ENCODE assay signal across 8 cellular contexts in the genomic region with DNA sequence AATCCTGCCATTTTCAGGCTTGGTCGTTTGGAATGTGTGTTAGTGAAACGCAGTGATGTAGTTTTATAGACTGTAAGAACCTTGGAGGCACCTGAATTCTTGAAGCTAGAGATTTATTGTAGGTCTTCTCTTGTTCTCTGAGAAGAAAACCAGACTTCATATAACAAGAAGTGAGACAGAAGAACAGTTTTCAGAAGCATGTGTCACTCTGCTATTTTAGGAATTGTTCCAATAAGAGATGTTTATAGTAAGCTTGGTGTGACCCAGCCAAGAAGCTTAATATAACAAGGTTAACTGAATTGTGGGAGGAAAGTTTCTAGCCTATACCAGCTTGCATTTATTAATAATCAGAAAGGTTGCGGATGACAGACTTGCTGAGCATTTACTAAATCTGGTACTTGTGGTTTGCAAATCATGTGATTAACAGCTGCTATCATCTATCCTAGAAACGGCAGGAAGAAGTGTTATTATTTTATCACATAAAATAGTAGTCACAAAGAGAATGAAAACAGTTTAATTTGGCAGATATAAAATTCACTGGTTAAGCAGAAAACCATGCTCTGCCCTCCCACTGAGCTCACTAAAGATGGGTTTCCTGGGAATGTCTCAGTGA. TPM values are rescaled to one million over a fixed set of nuclear protein-coding genes. Genes with fewer than 3 reads are reported as not detected.
DNase-seq lines count a peak whose midpoint lies in the region; ATAC-seq, FAIRE-seq and TF ChIP-seq lines count a peak whose summit lies in the region.

No MANE protein-coding gene starts in this region.

- H3K79me2 ChIP-seq in H1 (ENCODE audit: control insufficient read depth in 1 of 2, insufficient read depth in 2 of 2, low read length in 2 of 2), result no peaks in the 10 kb centered on the region

- no TSS peak for BruUV-seq in IMR-90 (replicated peaks; lab: Mats Ljungman, UMichigan)

- H3K36me3 ChIP-seq in IMR-90 (ENCODE audit: control insufficient read depth, insufficient read depth, low read length), result no peaks in the 10 kb centered on the region
- H3K36me3 ChIP-seq in H1 (ENCODE audit: control insufficient read depth in 2 of 4, insufficient read depth in 4 of 4, low read length in 3 of 4), result no peaks in the 10 kb centered on the region
- H3K36me3 ChIP-seq in thoracic aorta, result no peaks in the 10 kb centered on the region
- H3K36me3 ChIP-seq in WERI-Rb-1, result no peaks in the 10 kb centered on the region

- no peak overlapping the region for H3K4me3 ChIP-seq in IMR-90 (ENCODE audit: insufficient read depth, low read depth, low read length)
- H3K4me3 ChIP-seq in H1 (ENCODE audit: extremely low read depth in 1 of 4, insufficient read depth in 2 of 4, low read depth in 3 of 4, low read length in 4 of 4), result no peak overlapping the region
- peak overlapping the region; percentile 37 for H3K4me3 ChIP-seq in thoracic aorta
- no peak overlapping the region for H3K4me3 ChIP-seq in WERI-Rb-1 (ENCODE audit: low read depth, low read length)

- peak; percentile 87 for ATAC-seq in GM21529 (IDR thresholded peaks at IDR 0.05; ENCODE audit: unreplicated experiment)
- peak; percentile 85 for ATAC-seq in IMR-90 (ENCODE audit: low read depth)
- ATAC-seq in thoracic aorta (ENCODE audit: insufficient number of reproducible peaks, low FRiP score, low read depth), result peak; percentile 37

- no peak overlapping the region for H2AFZ ChIP-seq in IMR-90 (replicated peaks; ENCODE audit: low read length, poor library complexity)
- 0 out of 2 replicates have a peak overlapping the region, but pooled peaks have one; percentile 18 for H2AFZ ChIP-seq in H1 (ENCODE audit: low read length)

- no peaks in the 10 kb centered on the region for H3K23me2 ChIP-seq in H1 (ENCODE audit: low read depth, low read length)

- H3K56ac ChIP-seq in IMR-90 (ENCODE audit: extremely low read depth, insufficient read depth, low read length) (no peak overlapping the region; the same call in 1 of the 2 replicates), H1 (replicated peaks; ENCODE audit: insufficient read length, low read depth, low read length) (no peak overlapping the region)

- no peak for TF ChIP-seq RAD21 in IMR-90 (IDR thresholded peaks at IDR 0.05; ENCODE audit: low read length)
- no peak for TF ChIP-seq RAD21 in H1 (IDR thresholded peaks at IDR 0.05 in 1 of 2, conservative IDR thresholded peaks at IDR 0.05 in 1 of 2; ENCODE audit: low read depth in 2 of 2, low read length in 2 of 2)

- no peak overlapping the region for H2AK9ac ChIP-seq in IMR-90 (replicated peaks; ENCODE audit: low read depth, low read length, poor library complexity)

- H3K27ac ChIP-seq in IMR-90 (ENCODE audit: insufficient read depth, low read length), result no peak overlapping the region
- no peak overlapping the region for H3K27ac ChIP-seq in H1 (ENCODE audit: low read depth, low read length)
- peak overlapping the region; percentile 19 to 55 for H3K27ac ChIP-seq in thoracic aorta
- H3K27ac ChIP-seq in WERI-Rb-1, result no peak overlapping the region

- CTCF ChIA-PET in IMR-90 (lab: Yijun Ruan, JAX), result interaction anchor here (0.5 to 0.9 kb wide), 4 partner anchors 11 to 391 kb away, joined by 3 to 5 read pairs (median 3); no protein-coding TSS in a partner anchor
- CTCF ChIA-PET in H1 (lab: Charles Lee; ENCODE audit: partially characterized antibody), result interaction anchor here (0.9 to 1.8 kb wide), 6 partner anchors 11 to 137 kb away, joined by 3 to 10 read pairs (median 4); no protein-coding TSS in a partner anchor

- peaks cover 3% of the 10 kb centered on the region; the same call in 1 of the 2 replicates for H4K20me1 ChIP-seq in IMR-90 (ENCODE audit: insufficient read depth, low read length)
- H4K20me1 ChIP-seq in H1 (replicated peaks in 1 of 2; ENCODE audit: control insufficient read depth in 1 of 2, insufficient read depth in 2 of 2, low read length in 2 of 2), result no peaks in the 10 kb centered on the region

- H4K5ac ChIP-seq in IMR-90 (ENCODE audit: low read depth, low read length), result no peak overlapping the region
- H4K5ac ChIP-seq in H1 (ENCODE audit: insufficient read length, low read depth, low read length), result no peak overlapping the region

- peak overlapping the region; percentile 37 for H2BK5ac ChIP-seq in IMR-90 (ENCODE audit: low read depth, low read length, poor library complexity, severe bottlenecking)
- no peak overlapping the region for H2BK5ac ChIP-seq in H1 (ENCODE audit: low read depth, low read length)

- POLR2A ChIA-PET in IMR-90 (lab: Charles Lee; ENCODE audit: unreplicated experiment), result no interaction called here
- POLR2A ChIA-PET in H1 (lab: Charles Lee; ENCODE audit: partially characterized antibody), result no interaction called here

- H3K4me2 ChIP-seq in IMR-90 (ENCODE audit: low read depth, low read length) (peak overlapping the region; percentile 84), H1 (ENCODE audit: insufficient read depth in 1 of 2, low read depth in 2 of 2, low read length in 2 of 2) (no peak overlapping the region)

- H3K4me1 ChIP-seq in IMR-90 (ENCODE audit: control insufficient read depth, insufficient read depth, low read length) (peaks cover 4% of the 10 kb centered on the region; the same call in 1 of the 2 replicates), H1 (replicated peaks in 1 of 4; ENCODE audit: control insufficient read depth in 3 of 4, insufficient read depth in 4 of 4, low read length in 3 of 4) (0 out of 7 replicates have a peak, but pooled peaks cover 0 to 2% (median 0%) of the 10 kb centered on the region in 4 experiments), thoracic aorta (ENCODE audit: control insufficient read depth in 1 of 2, low read depth in 2 of 2) (peaks cover 9 to 16% of the 10 kb centered on the region in 2 donors)

- peak overlapping the region; percentile 82; the same call in 1 of the 2 replicates for H3K23ac ChIP-seq in IMR-90 (ENCODE audit: low read depth, low read length)
- no peak overlapping the region for H3K23ac ChIP-seq in H1 (ENCODE audit: insufficient read length)

- TF ChIP-seq POLR2A in GM12891 (IDR thresholded peaks at IDR 0.05; ENCODE audit: low read depth, low read length) (no peak), IMR-90 (IDR thresholded peaks at IDR 0.05; ENCODE audit: low read depth, low read length) (no peak), H1 (IDR thresholded peaks at IDR 0.05; ENCODE audit: control extremely low read depth in 1 of 2, low read depth in 2 of 2, low read length in 2 of 2) (no peak)

- H3K4ac ChIP-seq in IMR-90 (ENCODE audit: low read depth, low read length) (peak overlapping the region; percentile 22; the same call in 1 of the 2 replicates), H1 (replicated peaks; ENCODE audit: insufficient read length, low read depth, low read length) (no peak overlapping the region)

- FAIRE-seq in GM12891 (lab: Jason Lieb, UNC) (peak; percentile 82), H1 (lab: Jason Lieb, UNC) (no peak)

- in situ Hi-C loops in IMR-90 (cut with MboI; ENCODE audit: low sequenced_read_pairs), result loop anchor here (10.0 to 25.0 kb wide), 2 partner anchors 397 to 1039 kb away; no protein-coding TSS in a partner anchor

- intact Hi-C loops in IMR-90 (cut with micrococcal nuclease), result no loop called here

- H3K79me1 ChIP-seq in IMR-90 (ENCODE audit: low read depth in 1 of 2, low read length in 2 of 2) (no peaks in the 10 kb centered on the region), H1 (ENCODE audit: low read depth, low read length) (no peaks in the 10 kb centered on the region)

- H3K18ac ChIP-seq in IMR-90 (ENCODE audit: low read depth, low read length) (no peak overlapping the region), H1 (ENCODE audit: extremely low read depth, low read length) (no peak overlapping the region)

- H2BK120ac ChIP-seq in IMR-90 (ENCODE audit: low read depth, low read length) (0 out of 2 replicates have a peak overlapping the region, but pooled peaks have one; percentile 55), H1 (replicated peaks; ENCODE audit: low read depth, low read length) (no peak overlapping the region)

- TF ChIP-seq CTCF in IMR-90 (conservative IDR thresholded peaks at IDR 0.05; ENCODE audit: low read depth, low read length), result no peak
- no peak for TF ChIP-seq CTCF in H1 (IDR thresholded peaks at IDR 0.05; ENCODE audit: control extremely low read depth in 1 of 3, insufficient read depth in 1 of 3, low read depth in 1 of 3, low read length in 3 of 3)
- no peak for TF ChIP-seq CTCF in thoracic aorta (IDR thresholded peaks at IDR 0.05)
- no peak for TF ChIP-seq CTCF in WERI-Rb-1 (IDR thresholded peaks at IDR 0.05; ENCODE audit: low read depth, low read length)

- H3K14ac ChIP-seq in IMR-90 (replicated peaks; ENCODE audit: low read depth, low read length) (0 out of 2 replicates have a peak overlapping the region, but pooled peaks have one; percentile 32), H1 (ENCODE audit: insufficient read length) (no peak overlapping the region)

- DNase-seq in GM12891 (ENCODE audit: insufficient read length, low spot score) (peak; percentile 14), IMR-90 (peak; percentile 91), H1 (ENCODE audit: low read depth in 1 of 2, low spot score in 2 of 2) (no peak), thoracic aorta (ENCODE audit: low spot score) (no peak), WERI-Rb-1 (no peak), SIG-M5 (lab: John Stamatoyannopoulos, UW) (no peak), HT-29 (ENCODE audit: low spot score) (no peak)

- H3K27me3 ChIP-seq in IMR-90 (ENCODE audit: control insufficient read depth, insufficient read depth, low read length) (no peaks in the 10 kb centered on the region), H1 (replicated peaks in 1 of 4; ENCODE audit: control insufficient read depth in 3 of 4, extremely low read depth in 1 of 4, insufficient read depth in 3 of 4, low read length in 3 of 4) (no peaks in the 10 kb centered on the region), thoracic aorta (replicated peaks; ENCODE audit: insufficient read depth) (no peaks in the 10 kb centered on the region), WERI-Rb-1 (ENCODE audit: insufficient read depth, low read depth, severe bottlenecking) (no peaks in the 10 kb centered on the region)

- no peak overlapping the region for H2AK5ac ChIP-seq in IMR-90 (ENCODE audit: low read depth, low read length)
- no peak overlapping the region for H2AK5ac ChIP-seq in H1 (ENCODE audit: low read depth, low read length)

- peak overlapping the region in 1 of 2 experiments; percentile 55; a peak in 1 of 4 replicates for H4K8ac ChIP-seq in IMR-90 (ENCODE audit: low read depth in 2 of 2, low read length in 2 of 2)
- no peak overlapping the region for H4K8ac ChIP-seq in H1 (ENCODE audit: extremely low read depth, insufficient read depth, low read length)

- H4K91ac ChIP-seq in IMR-90 (ENCODE audit: insufficient read depth, low read depth, low read length) (no peak overlapping the region), H1 (replicated peaks; ENCODE audit: insufficient read length, low read length) (no peak overlapping the region)

- no peak for TF ChIP-seq EP300 in H1 (IDR thresholded peaks at IDR 0.05; ENCODE audit: borderline replicate concordance in 1 of 2, low read depth in 2 of 2, low read length in 2 of 2)

- H3K9ac ChIP-seq in IMR-90 (ENCODE audit: low read depth, low read length), result no peak overlapping the region
- no peak overlapping the region for H3K9ac ChIP-seq in H1 (replicated peaks in 1 of 4; ENCODE audit: extremely low read depth in 1 of 4, low read depth in 3 of 4, low read length in 3 of 4)

- no peaks in the 10 kb centered on the region for H3K9me1 ChIP-seq in IMR-90 (ENCODE audit: insufficient read depth, low read length)

- no peak overlapping the region for H2BK12ac ChIP-seq in H1 (ENCODE audit: low read depth, low read length)

- H2BK20ac ChIP-seq in IMR-90 (ENCODE audit: low read depth, low read length), result peak overlapping the region; percentile 66
- H2BK20ac ChIP-seq in H1 (ENCODE audit: low read length), result no peak overlapping the region

- H3K9me3 ChIP-seq in IMR-90 (ENCODE audit: control insufficient read depth, insufficient read depth, low read length) (no peaks in the 10 kb centered on the region), H1 (ENCODE audit: insufficient read depth in 2 of 2, low read depth in 1 of 2, low read length in 1 of 2) (no peaks in the 10 kb centered on the region), thoracic aorta (no peaks in the 10 kb centered on the region), WERI-Rb-1 (ENCODE audit: severe bottlenecking) (no peaks in the 10 kb centered on the region)

- dilution Hi-C loops in IMR-90 (cut with HindIII; ENCODE audit: low sequenced_read_pairs, unreplicated experiment), result no loop called here

- no peak overlapping the region for H2BK15ac ChIP-seq in IMR-90 (ENCODE audit: low read depth, low read length)
- H2BK15ac ChIP-seq in H1 (ENCODE audit: low read length), result no peak overlapping the region

- WGBS in IMR-90 (ENCODE audit: extremely low coverage in 2 of 2, insufficient read length in 1 of 2), 2 experiments, result no CpG with 5 or more reads among the region's 4 CpGs
- 91% methylated on average over 4 of the region's 4 CpGs; no CpG with 5 or more reads in 1 of the 2 experiments for WGBS in H1 (ENCODE audit: extremely low coverage in 1 of 2, insufficient coverage in 1 of 2, insufficient read length in 1 of 2, insufficient replicate concordance in 2 of 2, low coverage in 1 of 2, low lambda C conversion rate in 2 of 2, missing lambda C conversion rate in 1 of 2), 2 experiments

RNA-seq across cellular contexts. Expression of a gene that starts 49.2 kb away (rescaled TPM):
- 8.1 TPM for polyA plus RNA-seq in GM12891 (2012; ENCODE audit: low read depth, missing spikeins)
- total RNA-seq in IMR-90 (2012; rRNA removed) (580 and 683 TPM in 2 replicates), thoracic aorta (10 to 100 TPM; 24.9 to 28.6 TPM)
- polyA plus RNA-seq in IMR-90 (2012; rRNA removed) (21.3 and 30.4 TPM in 2 replicates), H1 (2011; rRNA removed) (16.0 and 19.7 TPM in 2 replicates)
- polyA plus RNA-seq in IMR-90 (2012; cell fraction: cytosol; rRNA removed), result 7.2 and 7.6 TPM in 2 replicates
- 5.3 and 20.5 TPM in 2 replicates for polyA plus RNA-seq in IMR-90 (2012; cell fraction: nucleus; rRNA removed; ENCODE audit: low replicate concordance)
- total RNA-seq in H1 (2021; fragmentation: NEBNext Ultra II Directional; extraction: Animal tissue kit (Norgen Biotek cat#: 25700)), result 256 and 263 TPM in 2 replicates
- polyA plus RNA-seq in H1 (2011; cell fraction: cytosol; rRNA removed), result 23.2 TPM
- polyA plus RNA-seq in H1 (2011; cell fraction: nucleus; rRNA removed), result 32.6 TPM
- 67.2 to 119 TPM (median 97.2 TPM) in 4 replicates for polyA plus RNA-seq in H1 (2012, experiment 1 of 2)
- polyA plus RNA-seq in H1 (2012, experiment 2 of 2), result 9.2 TPM
- 131 TPM for polyA plus RNA-seq in H1 (2013, experiment 1 of 2)
- polyA plus RNA-seq in H1 (2013, experiment 2 of 2), result 113 TPM
- 84.4 and 126 TPM in 2 replicates for polyA minus RNA-seq in H1 (2011; rRNA and poly(A)+ RNA removed)
- 64.7 TPM for polyA minus RNA-seq in H1 (2011; cell fraction: cytosol; rRNA and poly(A)+ RNA removed)
- 186 TPM for polyA minus RNA-seq in H1 (2011; cell fraction: nucleus; rRNA and poly(A)+ RNA removed)
- total RNA-seq in HT-29 (2014; rRNA removed; shearing (Covaris generic)), result not detected in 2 replicates

Comparison
In these comparisons a context has a peak if more than half of its experiments do, and no peak if none do; other contexts are left out.
1. DNase-seq: peak in GM12891 (single experiment) and IMR-90 (single experiment); none in H1 (0 of 2), thoracic aorta (single experiment), WERI-Rb-1 (single experiment), SIG-M5 (single experiment) and HT-29 (single experiment).
2. ATAC-seq: peak in every context shown above with its lines; median percentile 87 in GM21529; 85 in IMR-90; 37 in thoracic aorta.
3. H3K27ac ChIP-seq: peak in thoracic aorta (2 of 2); none in IMR-90 (single experiment), H1 (single experiment) and WERI-Rb-1 (single experiment).
4. RNA of a gene that starts 49.2 kb away (total RNA-seq): 580 to 683 TPM in IMR-90, 256 to 263 TPM in H1 and 24.9 to 28.6 TPM in thoracic aorta; not detected in HT-29; every median in the first group is over 10 times any median in the second.